1 cellular context compared by ENCODE assay signal in genomic region chr4:139770361-139770760, GRCh38.
TF ChIP-seq lines count a peak whose summit lies in the region.

No MANE protein-coding gene starts in this region.

TF ChIP-seq in HepG2, 621 proteins besides CTCF, POLR2A, EP300 and RAD21:
- no peak for TF ChIP-seq AKNA (CRISPR knock-in tag; IDR thresholded peaks at IDR 0.05; ENCODE audit: borderline replicate concordance)
- TF ChIP-seq GABPA (IDR thresholded peaks at IDR 0.05; ENCODE audit: low read depth, low read length) = no peak
- TF ChIP-seq GABPA (CRISPR knock-in tag; IDR thresholded peaks at IDR 0.05; ENCODE audit: low read depth) = no peak
- TF ChIP-seq ZHX1 (CRISPR knock-in tag; IDR thresholded peaks at IDR 0.05; ENCODE audit: low read depth) = no peak
- TF ChIP-seq ZBTB3 (CRISPR knock-in tag; IDR thresholded peaks at IDR 0.05; ENCODE audit: borderline replicate concordance, low read depth) = no peak
- TF ChIP-seq KDM1A (CRISPR knock-in tag; IDR thresholded peaks at IDR 0.05) = no peak
- no peak for TF ChIP-seq PHB2 (IDR thresholded peaks at IDR 0.05; ENCODE audit: partially characterized antibody)
- TF ChIP-seq THAP9 (CRISPR knock-in tag; IDR thresholded peaks at IDR 0.05; ENCODE audit: borderline replicate concordance) = no peak
- TF ChIP-seq XBP1 (CRISPR knock-in tag; IDR thresholded peaks at IDR 0.05) = no peak
- TF ChIP-seq ELF3 (CRISPR knock-in tag; IDR thresholded peaks at IDR 0.05) = no peak
- no peak for TF ChIP-seq GABPB1 (CRISPR knock-in tag; IDR thresholded peaks at IDR 0.05)
- no peak for TF ChIP-seq SRY (CRISPR knock-in tag; IDR thresholded peaks at IDR 0.05)
TF ChIP-seq in HepG2: peak in this region for 0.
